ENCODE assay signal across 17 cellular contexts in genomic region chr11:112513936-112514716, GRCh38.
DNase-seq lines count a peak whose midpoint lies in the region; ATAC-seq, FAIRE-seq and TF ChIP-seq lines count a peak whose summit lies in the region.
"Had no signal": no experiment of that assay in that cellular context is flagged by ENCODE, and none has a peak within 500 bp of the region (broad histone marks: within the 10 kb centered on the region; RNA-seq: fewer than 3 reads in every experiment).

No MANE protein-coding gene starts in this region.

- TF ChIP-seq RAD21 in SK-N-SH (IDR thresholded peaks at IDR 0.05; ENCODE audit: low read length) = no peak

- no peak overlapping the region for H3K4me2 ChIP-seq in SK-N-SH
- no peak overlapping the region for H3K4me2 ChIP-seq in GM23338
- H3K4me2 ChIP-seq: KMS-11, PC-9 had no signal

- no peaks in the 10 kb centered on the region for H3K9me3 ChIP-seq in SK-N-SH

- WGBS in SK-N-SH (ENCODE audit: low lambda C conversion rate) = 22% methylated on average over 4 of the region's 5 CpGs

- CTCF ChIA-PET in SK-N-SH (lab: Yijun Ruan, JAX) = interaction anchor here (0.9 to 1.5 kb wide), 2 partner anchors 9 to 402 kb away, joined by 3 to 4 read pairs; no protein-coding TSS in a partner anchor

- ATAC-seq in SK-N-SH treated with all-trans-retinoic acid at 6 μM for 48 hours = no peak
- ATAC-seq in HG02840 (IDR thresholded peaks at IDR 0.05; ENCODE audit: low FRiP score, unreplicated experiment) = no peak
- ATAC-seq in GM23338 = no peak
- ATAC-seq: activated CD8-positive, alpha-beta memory T cell treated with anti-CD3 and anti-CD28 coated beads, Interleukin-2, amount 10 ng/mL, durations not matched to agents 7 days and 5 days had no signal

- DNase-seq in SK-N-SH = peak; percentile 52
- DNase-seq in NCI-H748 (lab: John Stamatoyannopoulos, UW; ENCODE audit: unreplicated experiment) = peak; percentile 86
- no peak for DNase-seq in central memory CD4-positive, alpha-beta T cell
- no peak for DNase-seq in GM23338 (ENCODE audit: low spot score)
- DNase-seq: activated CD8-positive, alpha-beta memory T cell treated with anti-CD3 and anti-CD28 coated beads, Interleukin-2, amount 10 ng/mL, durations not matched to agents 7 days and 5 days; CD8-positive, alpha-beta memory T cell; NCI-H187 treated with DMSO at 0.1 percent for 48 hours; PC-9; trophoblast cell; WERI-Rb-1 had no signal

- no peak overlapping the region for H3K27ac Mint-ChIP-seq in GM23338
- H3K27ac Mint-ChIP-seq: activated CD8-positive, alpha-beta memory T cell treated with anti-CD3 and anti-CD28 coated beads, Interleukin-2, amount 10 ng/mL, durations not matched to agents 7 days and 5 days; CD8-positive, alpha-beta memory T cell; memory B cell had no signal

- H3F3A ChIP-seq in SK-N-SH (replicated peaks; ENCODE audit: insufficient read depth) (no peaks in the 10 kb centered on the region), GM23338 (replicated peaks; ENCODE audit: low read depth) (no peaks in the 10 kb centered on the region)

- H3K27ac ChIP-seq in SK-N-SH (ENCODE audit: low read depth in 2 of 2, low read length in 1 of 2) (no peak overlapping the region), temporal lobe (ENCODE audit: low read depth, low read length) (peak overlapping the region; percentile 44), GM23338 (ENCODE audit: low read depth) (no peak overlapping the region)
- H3K27ac ChIP-seq: KMS-11, PC-9, WERI-Rb-1 had no signal

- peak; percentile 33 for FAIRE-seq in islet of Langerhans (lab: Jason Lieb, UNC)
- FAIRE-seq: astrocyte had no signal

- TF ChIP-seq EP300 in SK-N-SH (IDR thresholded peaks at IDR 0.05; ENCODE audit: borderline replicate concordance in 1 of 2, low read depth in 1 of 2, low read length in 1 of 2) = no peak

- peaks cover 13% of the 10 kb centered on the region for H3K27me3 Mint-ChIP-seq in GM23338 (ENCODE audit: insufficient read depth, low read depth, poor library complexity)

- POLR2A ChIA-PET in SK-N-SH (lab: Yijun Ruan, JAX) = no interaction called here

- no peaks in the 10 kb centered on the region for H4K20me1 ChIP-seq in SK-N-SH (ENCODE audit: insufficient read depth)
- H4K20me1 ChIP-seq in GM23338 (replicated peaks; ENCODE audit: insufficient read depth) = no peaks in the 10 kb centered on the region; the same call in 1 of the 2 replicates

- H3K36me3 Mint-ChIP-seq in GM23338 (ENCODE audit: low read depth) = no peaks in the 10 kb centered on the region
- H3K36me3 Mint-ChIP-seq: activated CD8-positive, alpha-beta memory T cell treated with anti-CD3 and anti-CD28 coated beads, Interleukin-2, amount 10 ng/mL, durations not matched to agents 7 days and 5 days; CD8-positive, alpha-beta memory T cell; memory B cell had no signal

- H2AFZ ChIP-seq in SK-N-SH (ENCODE audit: low read depth) (no peak overlapping the region), GM23338 (no peak overlapping the region)
- H2AFZ ChIP-seq: PC-9 had no signal

- peaks cover 3% of the 10 kb centered on the region; the same call in 1 of the 3 replicates for H3K4me1 Mint-ChIP-seq in GM23338
- H3K4me1 Mint-ChIP-seq: memory B cell had no signal

- H3K27me3 ChIP-seq in SK-N-SH (ENCODE audit: insufficient read depth) (no peaks in the 10 kb centered on the region), GM23338 (ENCODE audit: insufficient read depth) (no peaks in the 10 kb centered on the region)

- H3K4me1 ChIP-seq in SK-N-SH (ENCODE audit: control insufficient read depth in 1 of 2, insufficient read depth in 2 of 2, low read depth in 1 of 2, low read length in 1 of 2) = peaks cover 0 to 7% of the 10 kb centered on the region in 2 experiments; a peak in 1 of 4 replicates
- no peaks in the 10 kb centered on the region for H3K4me1 ChIP-seq in GM23338 (ENCODE audit: insufficient read depth)

- H3K79me2 ChIP-seq in SK-N-SH (ENCODE audit: insufficient read depth) = no peaks in the 10 kb centered on the region
- no peaks in the 10 kb centered on the region for H3K79me2 ChIP-seq in GM23338 (replicated peaks; ENCODE audit: insufficient read depth)

- no peak for TF ChIP-seq CTCF in SK-N-SH (IDR thresholded peaks at IDR 0.05)
- no peak for TF ChIP-seq CTCF in GM23338 (conservative IDR thresholded peaks at IDR 0.05; ENCODE audit: low read depth in 2 of 2)

- H3K4me3 ChIP-seq in SK-N-SH (ENCODE audit: low read depth in 2 of 2, low read length in 1 of 2) (no peak overlapping the region), GM23338 (no peak overlapping the region)
- H3K4me3 ChIP-seq: PC-9 had no signal

- no peak overlapping the region for H3K9ac ChIP-seq in SK-N-SH
- H3K9ac ChIP-seq: KMS-11 had no signal

- H3K4me3 Mint-ChIP-seq in GM23338 = no peak overlapping the region
- H3K4me3 Mint-ChIP-seq: activated CD8-positive, alpha-beta memory T cell treated with anti-CD3 and anti-CD28 coated beads, Interleukin-2, amount 10 ng/mL, durations not matched to agents 7 days and 5 days; CD8-positive, alpha-beta memory T cell; memory B cell had no signal

- no peaks in the 10 kb centered on the region for H3K9me2 ChIP-seq in SK-N-SH
- H3K9me2 ChIP-seq in GM23338 (ENCODE audit: insufficient read depth) = peaks cover 8% of the 10 kb centered on the region

- H3K9me3 Mint-ChIP-seq in GM23338 = no peaks in the 10 kb centered on the region
- H3K9me3 Mint-ChIP-seq: CD8-positive, alpha-beta memory T cell had no signal

- H3K36me3 ChIP-seq in SK-N-SH (replicated peaks in 1 of 2; ENCODE audit: control insufficient read depth in 1 of 2, insufficient read depth in 2 of 2, low read length in 1 of 2) (no peaks in the 10 kb centered on the region), GM23338 (ENCODE audit: insufficient read depth) (no peaks in the 10 kb centered on the region)
- H3K36me3 ChIP-seq: WERI-Rb-1 had no signal

TF ChIP-seq in SK-N-SH, 30 proteins besides CTCF, POLR2A, EP300 and RAD21:
- TF ChIP-seq POLR2AphosphoS5 (IDR thresholded peaks at IDR 0.05; ENCODE audit: low read depth, low read length) (no peak), CHD2 (IDR thresholded peaks at IDR 0.05; ENCODE audit: low read length, partially characterized antibody) (peak; percentile 22)

TF ChIP-seq in SK-N-SH treated with all-trans-retinoic acid at 6 μM for 48 hours, 23 proteins besides CTCF, POLR2A, EP300 and RAD21 (continues in another document):
- TF ChIP-seq ZC3H10 (CRISPR knock-in tag; IDR thresholded peaks at IDR 0.05) (no peak), CSRNP3 (CRISPR knock-in tag; IDR thresholded peaks at IDR 0.05) (no peak), ESRRG (CRISPR knock-in tag; IDR thresholded peaks at IDR 0.05) (no peak), TCF4 (CRISPR knock-in tag; IDR thresholded peaks at IDR 0.05; ENCODE audit: borderline replicate concordance) (no peak), OSR1 (CRISPR knock-in tag; IDR thresholded peaks at IDR 0.05) (no peak), CREB5 (CRISPR knock-in tag; IDR thresholded peaks at IDR 0.05; ENCODE audit: low read depth) (no peak)

TF ChIP-seq in GM23338, 12 proteins besides CTCF, POLR2A, EP300 and RAD21 (continues in another document):
- TF ChIP-seq ZNF331 (CRISPR knock-in tag; IDR thresholded peaks at IDR 0.05; ENCODE audit: low read depth) (no peak), ZNF114 (CRISPR knock-in tag; IDR thresholded peaks at IDR 0.05) (no peak), REST (IDR thresholded peaks at IDR 0.05; ENCODE audit: unreplicated experiment) (no peak), EZH2phosphoT487 (IDR thresholded peaks at IDR 0.05; ENCODE audit: unreplicated experiment) (no peak), JUNB (IDR thresholded peaks at IDR 0.05; ENCODE audit: unreplicated experiment) (no peak), CREB1 (CRISPR knock-in tag; IDR thresholded peaks at IDR 0.05; ENCODE audit: low read depth) (no peak), STAT1 (IDR thresholded peaks at IDR 0.05; ENCODE audit: unreplicated experiment) (no peak), POLR2AphosphoS5 (IDR thresholded peaks at IDR 0.05; ENCODE audit: low read depth) (no peak)

Comparison
In these comparisons a context has a peak if more than half of its experiments do, and no peak if none do; other contexts are left out.
1. DNase-seq: peak in SK-N-SH (single experiment) and NCI-H748 (single experiment); none in central memory CD4-positive, alpha-beta T cell (single experiment) and GM23338 (single experiment).